Comparison of ENCODE assay signal across 19 cellular contexts in genomic region chr1:215279682-215280081, GRCh38.
DNase-seq lines count a peak whose midpoint lies in the region; ATAC-seq and TF ChIP-seq lines count a peak whose summit lies in the region.
"Had no signal": no experiment of that assay in that cellular context is flagged by ENCODE, and none has a peak within 500 bp of the region (broad histone marks: within the 10 kb centered on the region; RNA-seq: fewer than 3 reads in every experiment).

No MANE protein-coding gene starts in this region.

- CTCF ChIA-PET in A673 (lab: Charles Lee), result no interaction called here

- H3K9ac ChIP-seq in mesenchymal stem cell (ENCODE audit: low read length), result no peak overlapping the region

- H3K4me1 ChIP-seq in mesenchymal stem cell (ENCODE audit: control insufficient read depth, insufficient read depth, low read depth, low read length) (peaks cover 2% of the 10 kb centered on the region), A673 (ENCODE audit: insufficient read depth, low read length, poor library complexity, severe bottlenecking) (no peaks in the 10 kb centered on the region)

- DNase-seq in NCI-H748 (lab: John Stamatoyannopoulos, UW; ENCODE audit: unreplicated experiment) (peak; percentile 35), NCI-H748 treated with DMSO at 0.1 percent for 48 hours (lab: John Stamatoyannopoulos, UW) (no peak), LNCaP clone FGC (ENCODE audit: low read depth) (peak; percentile 4), dermis blood vessel endothelial cell (peak; percentile 68), mesenchymal stem cell (no peak), A673 (ENCODE audit: low spot score) (no peak)
- DNase-seq: DMS153, GDM1, H7, HFFc6, NCI-H1048, NCI-H1694, NCI-H2107, NCI-H510A, T-cell had no signal

- peak overlapping the region in 1 of 2 experiments; percentile 69 for H3K4ac ChIP-seq in mesenchymal stem cell (ENCODE audit: low read depth in 1 of 2, low read length in 2 of 2)

- H2AFZ ChIP-seq in mesenchymal stem cell (ENCODE audit: low read depth, low read length), result no peak overlapping the region

- H3K9me3 ChIP-seq in mesenchymal stem cell (ENCODE audit: control insufficient read depth, low read length) (no peaks in the 10 kb centered on the region), A673 (ENCODE audit: low read depth, low read length, poor library complexity, severe bottlenecking) (no peaks in the 10 kb centered on the region)

- no TSS peak for BruUV-seq in A673 (replicated peaks; lab: Mats Ljungman, UMichigan)

- no peaks in the 10 kb centered on the region for H3K79me1 ChIP-seq in mesenchymal stem cell (replicated peaks; ENCODE audit: low read length, poor library complexity, severe bottlenecking)

- H4K91ac ChIP-seq in mesenchymal stem cell (ENCODE audit: low read length), result no peak overlapping the region

- no peak overlapping the region for H2AK5ac ChIP-seq in mesenchymal stem cell (ENCODE audit: low read length, severe bottlenecking)

- H3K36me3 ChIP-seq in mesenchymal stem cell (ENCODE audit: control insufficient read depth in 1 of 2, insufficient read depth in 2 of 2, low read depth in 1 of 2, low read length in 2 of 2) (no peaks in the 10 kb centered on the region), A673 (ENCODE audit: insufficient read depth, low read length, poor library complexity, severe bottlenecking) (no peaks in the 10 kb centered on the region)

- ATAC-seq in HG03521 (IDR thresholded peaks at IDR 0.05; ENCODE audit: unreplicated experiment), result no peak
- ATAC-seq in GM18502 (IDR thresholded peaks at IDR 0.05; ENCODE audit: poor library complexity, unreplicated experiment), result no peak
- ATAC-seq: Right ventricle myocardium inferior, T-cell had no signal

- H2BK5ac ChIP-seq in mesenchymal stem cell (ENCODE audit: low read depth, low read length, poor library complexity, severe bottlenecking), result no peak overlapping the region

- peak overlapping the region in 1 of 2 experiments; percentile 98 for H2BK12ac ChIP-seq in mesenchymal stem cell (ENCODE audit: low read length in 2 of 2)

- H3K23ac ChIP-seq in mesenchymal stem cell (ENCODE audit: low read length in 2 of 2), result no peak overlapping the region

- peak overlapping the region in 1 of 2 experiments; percentile 80 for H3K18ac ChIP-seq in mesenchymal stem cell (ENCODE audit: low read depth in 1 of 2, low read length in 2 of 2)

- TF ChIP-seq CTCF in LNCaP clone FGC (IDR thresholded peaks at IDR 0.05; ENCODE audit: control insufficient read depth, extremely low read depth, insufficient read depth), result no peak
- no peak for TF ChIP-seq CTCF in A673 (conservative IDR thresholded peaks at IDR 0.05; ENCODE audit: low read depth, low read length)

- H3K4me3 ChIP-seq in LNCaP clone FGC (ENCODE audit: low read depth, low read length) (no peak overlapping the region), mesenchymal stem cell (ENCODE audit: insufficient read depth in 1 of 2, low read depth in 1 of 2, low read length in 2 of 2) (no peak overlapping the region), A673 (ENCODE audit: low read depth, low read length, poor library complexity, severe bottlenecking) (no peak overlapping the region)
- H3K4me3 ChIP-seq: SK-N-MC had no signal

- peak overlapping the region; percentile 8 for H4K8ac ChIP-seq in mesenchymal stem cell (ENCODE audit: low read length)

- no peak overlapping the region for H3K27ac ChIP-seq in mesenchymal stem cell (ENCODE audit: low read length, poor library complexity, severe bottlenecking)
- no peak overlapping the region for H3K27ac ChIP-seq in A673 (ENCODE audit: low read depth, low read length, poor library complexity, severe bottlenecking)
- H3K27ac ChIP-seq: SK-N-MC had no signal

- no peak overlapping the region for H2BK15ac ChIP-seq in mesenchymal stem cell (ENCODE audit: low read depth, poor library complexity, severe bottlenecking)

- H3K4me2 ChIP-seq in mesenchymal stem cell (ENCODE audit: low read length, poor library complexity, severe bottlenecking), result no peak overlapping the region

- intact Hi-C loops in A673 (cut with micrococcal nuclease; ENCODE audit: unreplicated experiment), result no loop called here

- POLR2A ChIA-PET in A673 (lab: Charles Lee; ENCODE audit: low non-redundant PET), result no interaction called here

- WGBS in mesenchymal stem cell, result 94% methylated on average over 3 of the region's 3 CpGs

- H2BK120ac ChIP-seq in mesenchymal stem cell (ENCODE audit: low read depth, low read length), result no peak overlapping the region

- no peak overlapping the region for H3K14ac ChIP-seq in mesenchymal stem cell (ENCODE audit: low read length in 2 of 2)

- no peaks in the 10 kb centered on the region for H3K27me3 ChIP-seq in mesenchymal stem cell (ENCODE audit: control insufficient read depth in 1 of 2, insufficient read depth in 1 of 2, low read length in 2 of 2)
- no peaks in the 10 kb centered on the region for H3K27me3 ChIP-seq in A673 (replicated peaks; ENCODE audit: insufficient read depth, low read depth, low read length, poor library complexity)

Comparison
In these comparisons a context has a peak if more than half of its experiments do, and no peak if none do; other contexts are left out.
1. DNase-seq: peak in NCI-H748 (single experiment), LNCaP clone FGC (single experiment) and dermis blood vessel endothelial cell (single experiment); none in NCI-H748 treated with DMSO at 0.1 percent for 48 hours (single experiment), mesenchymal stem cell (single experiment) and A673 (single experiment).